ENCODE assay signal across 27 cellular contexts in genomic region chr2:27996156-27996920, GRCh38.
A peak's percentile ranks its signal among the peaks of the same experiment; 100 is the strongest.
DNase-seq lines count a peak whose midpoint lies in the region; ATAC-seq and TF ChIP-seq lines count a peak whose summit lies in the region.
"Had no signal": no experiment of that assay in that cellular context is flagged by ENCODE, and none has a peak within 500 bp of the region (broad histone marks: within the 10 kb centered on the region; RNA-seq: fewer than 3 reads in every experiment).

No MANE protein-coding gene starts in this region.

- no peaks in the 10 kb centered on the region for H3K27me3 Mint-ChIP-seq in activated naive CD4-positive, alpha-beta T cell treated with anti-CD3 and anti-CD28 coated beads, Interleukin-2, amount 50 U/mL, for 24 hours
- H3K27me3 Mint-ChIP-seq: CD4-positive, alpha-beta T cell had no signal

- H3K9me1 ChIP-seq in IMR-90 (ENCODE audit: insufficient read depth, low read length): peaks cover 5% of the 10 kb centered on the region

- H3K18ac ChIP-seq in IMR-90 (ENCODE audit: low read depth, low read length): no peak overlapping the region

- H3K9me3 ChIP-seq in IMR-90 (ENCODE audit: control insufficient read depth, insufficient read depth, low read length): peaks cover 2% of the 10 kb centered on the region
- no peaks in the 10 kb centered on the region for H3K9me3 ChIP-seq in mucosa of descending colon
- no peaks in the 10 kb centered on the region for H3K9me3 ChIP-seq in upper lobe of right lung
- H3K9me3 ChIP-seq: SJSA1 had no signal

- no peak for ATAC-seq in IMR-90 (ENCODE audit: low read depth)
- peak; percentile 25 for ATAC-seq in mucosa of descending colon
- ATAC-seq in upper lobe of right lung: peak; percentile 57
- ATAC-seq in HG03460 (IDR thresholded peaks at IDR 0.05; ENCODE audit: unreplicated experiment): no peak
- ATAC-seq in left colon: no peak
- ATAC-seq: GM12878, HCT116 had no signal

- no peak overlapping the region for H3K9ac ChIP-seq in IMR-90 (ENCODE audit: low read depth, low read length)
- H3K9ac ChIP-seq: BLaER1 had no signal

- H4K8ac ChIP-seq in IMR-90 (ENCODE audit: low read depth in 2 of 2, low read length in 2 of 2): no peak overlapping the region

- DNase-seq in activated naive CD4-positive, alpha-beta T cell treated with anti-CD3 and anti-CD28 coated beads, Interleukin-2, amount 50 U/mL, for 16 hours: no peak
- DNase-seq in IMR-90: no peak
- DNase-seq in mucosa of descending colon: no peak
- DNase-seq in upper lobe of right lung: no peak
- no peak for DNase-seq in epidermal melanocyte (ENCODE audit: insufficient read length, low spot score)
- no peak for DNase-seq in left colon
- DNase-seq: CD4-positive, alpha-beta T cell; DMS53; GDM1; Karpas-422; MV-4-11; NCI-H1105; NCI-H1436 treated with DMSO at 0.1 percent for 48 hours; NCI-H187 treated with DMSO at 0.1 percent for 48 hours; NCI-H2107; NCI-H446; NCI-H524 treated with DMSO at 0.1 percent for 48 hours; NCI-H82; PC-9; Right ventricle myocardium superior; RPMI8226 had no signal

- no peak overlapping the region for H2AK9ac ChIP-seq in IMR-90 (replicated peaks; ENCODE audit: low read depth, low read length, poor library complexity)

- 97% methylated on average over 4 of the region's 5 CpGs; no CpG with 5 or more reads in 1 of the 2 experiments for WGBS in IMR-90 (ENCODE audit: extremely low coverage in 2 of 2, insufficient read length in 1 of 2), 2 experiments

- no peak overlapping the region for H2AFZ ChIP-seq in IMR-90 (replicated peaks; ENCODE audit: low read length, poor library complexity)
- H2AFZ ChIP-seq: PC-9 had no signal

- no peak overlapping the region for H2BK20ac ChIP-seq in IMR-90 (ENCODE audit: low read depth, low read length)

- TF ChIP-seq CTCF in IMR-90 (conservative IDR thresholded peaks at IDR 0.05; ENCODE audit: low read depth, low read length) (no peak), mucosa of descending colon (IDR thresholded peaks at IDR 0.05) (no peak), upper lobe of right lung (IDR thresholded peaks at IDR 0.05) (no peak)

- H3K9me3 Mint-ChIP-seq in activated naive CD4-positive, alpha-beta T cell treated with anti-CD3 and anti-CD28 coated beads, Interleukin-2, amount 50 U/mL, for 24 hours: peaks cover 7% of the 10 kb centered on the region

- H3K36me3 Mint-ChIP-seq in activated naive CD4-positive, alpha-beta T cell treated with anti-CD3 and anti-CD28 coated beads, Interleukin-2, amount 50 U/mL, for 24 hours: peaks cover 28% of the 10 kb centered on the region

- no peak for TF ChIP-seq RAD21 in IMR-90 (IDR thresholded peaks at IDR 0.05; ENCODE audit: low read length)

- no peak overlapping the region for H2AK5ac ChIP-seq in IMR-90 (ENCODE audit: low read depth, low read length)

- H4K5ac ChIP-seq in IMR-90 (ENCODE audit: low read depth, low read length): no peak overlapping the region; the same call in 1 of the 2 replicates

- H3K36me3 ChIP-seq in IMR-90 (ENCODE audit: control insufficient read depth, insufficient read depth, low read length) (no peaks in the 10 kb centered on the region), mucosa of descending colon (ENCODE audit: low read depth) (no peaks in the 10 kb centered on the region), upper lobe of right lung (no peaks in the 10 kb centered on the region)
- H3K36me3 ChIP-seq: SJSA1 had no signal

- H3K4me3 ChIP-seq in IMR-90 (ENCODE audit: insufficient read depth, low read depth, low read length): no peak overlapping the region
- H3K4me3 ChIP-seq in mucosa of descending colon: no peak overlapping the region
- H3K4me3 ChIP-seq in upper lobe of right lung: no peak overlapping the region
- H3K4me3 ChIP-seq: BLaER1, GM12878, PC-9, SJSA1 had no signal

- peaks cover 22% of the 10 kb centered on the region for H3K4me1 Mint-ChIP-seq in activated naive CD4-positive, alpha-beta T cell treated with anti-CD3 and anti-CD28 coated beads, Interleukin-2, amount 50 U/mL, for 24 hours

- H3K4ac ChIP-seq in IMR-90 (ENCODE audit: low read depth, low read length): no peak overlapping the region

- no peak overlapping the region for H2BK120ac ChIP-seq in IMR-90 (ENCODE audit: low read depth, low read length)

- H4K91ac ChIP-seq in IMR-90 (ENCODE audit: insufficient read depth, low read depth, low read length): no peak overlapping the region

- no peak overlapping the region for H2BK5ac ChIP-seq in IMR-90 (ENCODE audit: low read depth, low read length, poor library complexity, severe bottlenecking)

- intact Hi-C loops in IMR-90 (cut with micrococcal nuclease) (no loop called here), mucosa of descending colon (cut with DNase I, micrococcal nuclease) (no loop called here), upper lobe of right lung (cut with DNase I) (no loop called here), left colon (cut with DNase I, micrococcal nuclease) (no loop called here)

- H3K4me3 Mint-ChIP-seq in activated naive CD4-positive, alpha-beta T cell treated with anti-CD3 and anti-CD28 coated beads, Interleukin-2, amount 50 U/mL, for 24 hours: no peak overlapping the region
- H3K4me3 Mint-ChIP-seq: CD4-positive, alpha-beta T cell had no signal

- no peak overlapping the region for H3K27ac ChIP-seq in IMR-90 (ENCODE audit: insufficient read depth, low read length)
- no peak overlapping the region for H3K27ac ChIP-seq in upper lobe of right lung
- H3K27ac ChIP-seq: BLaER1, PC-9, SJSA1 had no signal

- no peak for TF ChIP-seq POLR2A in IMR-90 (IDR thresholded peaks at IDR 0.05; ENCODE audit: low read depth, low read length)

- H2BK15ac ChIP-seq in IMR-90 (ENCODE audit: low read depth, low read length): no peak overlapping the region

- dilution Hi-C loops in IMR-90 (cut with HindIII; ENCODE audit: low sequenced_read_pairs, unreplicated experiment): no loop called here

- no peak overlapping the region for H3K23ac ChIP-seq in IMR-90 (ENCODE audit: low read depth, low read length)

- in situ Hi-C loops in IMR-90 (cut with MboI; ENCODE audit: low sequenced_read_pairs): no loop called here

- BruUV-seq in IMR-90 (replicated peaks; lab: Mats Ljungman, UMichigan): no TSS peak

- peak overlapping the region; percentile 37 for H3K27ac Mint-ChIP-seq in activated naive CD4-positive, alpha-beta T cell treated with anti-CD3 and anti-CD28 coated beads, Interleukin-2, amount 50 U/mL, for 24 hours
- H3K27ac Mint-ChIP-seq: CD4-positive, alpha-beta T cell had no signal

- POLR2A ChIA-PET in IMR-90 (lab: Charles Lee; ENCODE audit: unreplicated experiment): interaction anchor here (0.6 kb wide), 1 partner anchor 29 kb away, joined by 7 read pairs; no protein-coding TSS in a partner anchor

- H3K14ac ChIP-seq in IMR-90 (replicated peaks; ENCODE audit: low read depth, low read length): 0 out of 2 replicates have a peak overlapping the region, but pooled peaks have one; percentile 3

- H4K20me1 ChIP-seq in IMR-90 (ENCODE audit: insufficient read depth, low read length): no peaks in the 10 kb centered on the region
- H4K20me1 ChIP-seq: BLaER1 had no signal

- peaks cover 11 to 13% of the 10 kb centered on the region in 2 experiments for H3K79me1 ChIP-seq in IMR-90 (ENCODE audit: low read depth in 1 of 2, low read length in 2 of 2)

- H3K4me1 ChIP-seq in IMR-90 (ENCODE audit: control insufficient read depth, insufficient read depth, low read length) (peaks cover 6% of the 10 kb centered on the region), mucosa of descending colon (ENCODE audit: low read depth) (no peaks in the 10 kb centered on the region), upper lobe of right lung (no peaks in the 10 kb centered on the region)
- H3K4me1 ChIP-seq: BLaER1 had no signal

- no peak overlapping the region for H3K56ac ChIP-seq in IMR-90 (ENCODE audit: extremely low read depth, insufficient read depth, low read length)

- H3K27me3 ChIP-seq in IMR-90 (ENCODE audit: control insufficient read depth, insufficient read depth, low read length): no peaks in the 10 kb centered on the region
- no peaks in the 10 kb centered on the region for H3K27me3 ChIP-seq in upper lobe of right lung
- H3K27me3 ChIP-seq: BLaER1, SJSA1 had no signal

- CTCF ChIA-PET in IMR-90 (lab: Yijun Ruan, JAX): interaction anchor here (0.7 to 1.0 kb wide), 2 partner anchors 40 to 110 kb away, joined by 3 to 4 read pairs; no protein-coding TSS in a partner anchor

- no peak overlapping the region for H3K4me2 ChIP-seq in IMR-90 (ENCODE audit: low read depth, low read length)
- H3K4me2 ChIP-seq: BLaER1, PC-9 had no signal

TF ChIP-seq in IMR-90, 13 proteins besides CTCF, POLR2A, EP300 and RAD21:
- no peak for TF ChIP-seq CEBPB (IDR thresholded peaks at IDR 0.05; ENCODE audit: low read depth, low read length)
- TF ChIP-seq FOS (IDR thresholded peaks at IDR 0.05; ENCODE audit: low read depth, low read length): no peak
- TF ChIP-seq RCOR1 (IDR thresholded peaks at IDR 0.05; ENCODE audit: insufficient replicate concordance, low read length): no peak
- no peak for TF ChIP-seq RFX5 (IDR thresholded peaks at IDR 0.05; ENCODE audit: low read depth, low read length)
- no peak for TF ChIP-seq ELK1 (IDR thresholded peaks at IDR 0.05; ENCODE audit: borderline replicate concordance, low read depth, low read length)
- no peak for TF ChIP-seq MXI1 (IDR thresholded peaks at IDR 0.05; ENCODE audit: borderline replicate concordance, low read depth, low read length)
- TF ChIP-seq BHLHE40 (IDR thresholded peaks at IDR 0.05; ENCODE audit: low read depth, low read length): no peak

Comparison
In these comparisons a context has a peak if more than half of its experiments do, and no peak if none do; other contexts are left out.
1. ATAC-seq: peak in mucosa of descending colon (single experiment) and upper lobe of right lung (single experiment); none in IMR-90 (single experiment), HG03460 (single experiment) and left colon (single experiment).